Comparison of ENCODE assay signal across 28 cellular contexts in genomic region chr3:126760541-126760940, GRCh38.
"Had no signal": no experiment of that assay in that cellular context is flagged by ENCODE, and none has a peak within 500 bp of the region (broad histone marks: within the 10 kb centered on the region; RNA-seq: fewer than 3 reads in every experiment).

No MANE protein-coding gene starts in this region.

- H3K4me1 Mint-ChIP-seq: nephron, neural progenitor cell had no signal

- H3K27ac Mint-ChIP-seq: naive thymus-derived CD4-positive, alpha-beta T cell; nephron; neural progenitor cell; progenitor cell of endocrine pancreas; stimulated activated effector memory CD8-positive, alpha-beta T cell treated with anti-CD3 and anti-CD28 coated beads, Interleukin-12 subunit alpha, Interleukin-12 subunit beta, amount 100 ng/mL, for 72 hours; stimulated activated naive B cell treated with anti-CD40 and anti-IgM and Interleukin-4, amounts not matched to agents 10 μg/mL and 1 μg/mL and 100 μg/mL, for 72 hours; stimulated activated naive CD8-positive, alpha-beta T cell treated with anti-CD3 and anti-CD28 coated beads, Interleukin-15, Interleukin-2, amounts not matched to agents 100 ng/mL and 50 ng/mL, for 24 hours had no signal

- H3K9me3 Mint-ChIP-seq: nephron; neural progenitor cell; stimulated activated effector memory CD8-positive, alpha-beta T cell treated with anti-CD3 and anti-CD28 coated beads, Interleukin-12 subunit alpha, Interleukin-12 subunit beta, amount 100 ng/mL, for 72 hours had no signal

- H3K27me3 ChIP-seq: neural progenitor cell, ovary, right lobe of liver, sigmoid colon, stomach, thyroid gland, tibial nerve, upper lobe of left lung, vagina had no signal

- ATAC-seq: naive thymus-derived CD4-positive, alpha-beta T cell; psoas muscle; right cardiac atrium; right lobe of liver; stimulated activated effector memory CD8-positive, alpha-beta T cell treated with anti-CD3 and anti-CD28 coated beads, Interleukin-12 subunit alpha, Interleukin-12 subunit beta, amount 100 ng/mL, for 72 hours; stimulated activated naive B cell treated with anti-CD40 and anti-IgM and Interleukin-4, amounts not matched to agents 10 μg/mL and 1 μg/mL and 100 μg/mL, for 72 hours had no signal

- H3K27me3 Mint-ChIP-seq: naive thymus-derived CD4-positive, alpha-beta T cell; progenitor cell of endocrine pancreas; stimulated activated naive B cell treated with anti-CD40 and anti-IgM and Interleukin-4, amounts not matched to agents 10 μg/mL and 1 μg/mL and 100 μg/mL, for 72 hours; stimulated activated naive CD8-positive, alpha-beta T cell treated with anti-CD3 and anti-CD28 coated beads, Interleukin-15, Interleukin-2, amounts not matched to agents 100 ng/mL and 50 ng/mL, for 24 hours had no signal

- H3K4me3 ChIP-seq: neural progenitor cell, ovary, psoas muscle, right lobe of liver, sigmoid colon, stomach, thoracic aorta, thyroid gland, tibial nerve, upper lobe of left lung, vagina had no signal

- DNase-seq: naive thymus-derived CD4-positive, alpha-beta T cell; occipital lobe; ovary; posterior cingulate gyrus; psoas muscle; right cardiac atrium; right lobe of liver; sigmoid colon; small intestine; stimulated activated CD4-positive, alpha-beta T cell treated with anti-CD3 and anti-CD28 coated beads, Interleukin-15, amount 100 ng/mL, for 24 hours; stimulated activated CD4-positive, alpha-beta T cell treated with anti-CD3 and anti-CD28 coated beads, Interleukin-2, amount 100 ng/mL, for 24 hours; stimulated activated CD4-positive, alpha-beta T cell treated with anti-CD3 and anti-CD28 coated beads, Interleukin-2, amount 100 ng/mL, for 48 hours; stimulated activated CD4-positive, alpha-beta T cell treated with anti-CD3 and anti-CD28 coated beads, Interleukin-4, amount 100 ng/mL, for 24 hours; stimulated activated naive B cell treated with anti-CD40 and anti-IgM and Interleukin-4, amounts not matched to agents 10 μg/mL and 1 μg/mL and 100 μg/mL, for 72 hours; stimulated activated naive CD4-positive, alpha-beta T cell treated with Interleukin-2 at 50 U/mL for 16 hours; stomach; thyroid gland; trophoblast cell; upper lobe of left lung had no signal

- H3K27ac ChIP-seq: neural progenitor cell, ovary, parathyroid adenoma, psoas muscle, right lobe of liver, sigmoid colon, stomach, thoracic aorta, thyroid gland, tibial nerve, upper lobe of left lung, vagina had no signal

- H3K4me3 Mint-ChIP-seq: naive thymus-derived CD4-positive, alpha-beta T cell; nephron; neural progenitor cell; stimulated activated effector memory CD8-positive, alpha-beta T cell treated with anti-CD3 and anti-CD28 coated beads, Interleukin-12 subunit alpha, Interleukin-12 subunit beta, amount 100 ng/mL, for 72 hours; stimulated activated naive B cell treated with anti-CD40 and anti-IgM and Interleukin-4, amounts not matched to agents 10 μg/mL and 1 μg/mL and 100 μg/mL, for 72 hours; stimulated activated naive CD8-positive, alpha-beta T cell treated with anti-CD3 and anti-CD28 coated beads, Interleukin-15, Interleukin-2, amounts not matched to agents 100 ng/mL and 50 ng/mL, for 24 hours had no signal
